Comparison of ENCODE assay signal across 10 cellular contexts in the genomic region with DNA sequence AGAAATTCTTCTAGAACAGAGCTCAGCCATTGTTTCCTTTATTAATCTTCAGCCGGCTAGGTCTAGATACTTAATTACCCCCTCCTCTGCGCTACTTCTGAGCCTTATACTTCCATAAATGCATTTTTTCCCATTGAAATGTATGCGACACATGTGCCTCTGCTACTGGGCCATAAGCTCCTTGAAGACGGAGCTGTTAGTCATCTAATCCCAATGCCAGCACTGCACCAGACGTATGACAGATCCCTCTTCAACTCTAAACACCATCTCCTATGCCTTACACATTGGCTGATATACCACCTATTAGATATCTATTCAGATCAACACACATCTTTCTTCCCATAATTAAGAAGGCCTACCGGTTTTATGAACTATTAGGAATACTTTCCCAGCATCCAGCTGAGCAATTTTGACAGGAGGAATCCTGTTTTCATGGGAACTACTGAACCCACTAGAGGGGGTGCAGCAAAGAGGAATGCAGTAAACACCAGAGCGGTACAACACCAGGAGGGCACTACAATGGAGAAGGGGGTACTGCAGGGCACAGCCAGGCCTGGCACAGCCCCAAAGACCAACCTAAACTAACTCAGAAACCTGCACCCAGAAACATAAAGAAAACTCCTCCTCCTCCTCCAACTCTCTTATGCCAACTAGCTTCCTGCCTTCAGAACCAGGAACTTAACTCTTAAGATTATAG. TPM values are rescaled to one million over a fixed set of nuclear protein-coding genes. Genes with fewer than 3 reads are reported as not detected.
DNase-seq lines count a peak whose midpoint lies in the region; ATAC-seq and FAIRE-seq lines count a peak whose summit lies in the region.
"Had no signal": no experiment of that assay in that cellular context is flagged by ENCODE, and none has a peak within 500 bp of the region (broad histone marks: within the 10 kb centered on the region; RNA-seq: fewer than 3 reads in every experiment).

No MANE protein-coding gene starts in this region.

- H3K4me3 ChIP-seq in BLaER1 (no peak overlapping the region), small intestine (ENCODE audit: low read depth in 1 of 2, low read length in 2 of 2) (no peak overlapping the region)

- peaks cover 100% of the 10 kb centered on the region for H4K20me1 ChIP-seq in BLaER1

- H3K4me1 ChIP-seq in BLaER1 (peaks cover 76% of the 10 kb centered on the region), small intestine (ENCODE audit: control insufficient read depth in 2 of 2, insufficient read depth in 1 of 2, low read depth in 1 of 2, low read length in 1 of 2) (peaks cover 7 to 32% of the 10 kb centered on the region in 2 donors)

- H3K27ac ChIP-seq in BLaER1 (no peak overlapping the region), small intestine (ENCODE audit: low read depth in 1 of 2, low read length in 1 of 2) (peak overlapping the region in 1 of 2 donors; percentile 33)

- peaks cover 0 to 41% of the 10 kb centered on the region in 2 donors for H3K36me3 Mint-ChIP-seq in activated naive CD4-positive, alpha-beta T cell treated with anti-CD3 and anti-CD28 coated beads, Interleukin-2, amount 50 U/mL, for 72 hours
- peaks cover 5% of the 10 kb centered on the region for H3K36me3 Mint-ChIP-seq in memory B cell

- no peak for ATAC-seq in activated naive CD4-positive, alpha-beta T cell treated with anti-CD3 and anti-CD28 coated beads, Interleukin-2, amount 50 U/mL, for 72 hours
- ATAC-seq in memory B cell (ENCODE audit: low read depth) (no peak), HG03025 (IDR thresholded peaks at IDR 0.05; ENCODE audit: low FRiP score, unreplicated experiment) (no peak)

- FAIRE-seq in small intestine (lab: Jason Lieb, UNC), result no peak

- H3K36me3 ChIP-seq in BLaER1 (peaks cover 32% of the 10 kb centered on the region), small intestine (ENCODE audit: control insufficient read depth in 2 of 2, insufficient read depth in 2 of 2, low read length in 2 of 2) (peaks cover 0 to 2% of the 10 kb centered on the region in 2 donors)

- H3K4me2 ChIP-seq in BLaER1, result peak overlapping the region; percentile 27; the same call in 1 of the 2 replicates

- H3K9me3 ChIP-seq in BLaER1 (peaks cover 10% of the 10 kb centered on the region), small intestine (ENCODE audit: control insufficient read depth, low read depth) (no peaks in the 10 kb centered on the region)

- H3K27me3 Mint-ChIP-seq in memory B cell, result no peaks in the 10 kb centered on the region

- peak; percentile 87 for DNase-seq in ELR (ENCODE audit: low read depth)
- DNase-seq in activated naive CD4-positive, alpha-beta T cell treated with anti-CD3 and anti-CD28 coated beads, Interleukin-2, amount 50 U/mL, for 72 hours (ENCODE audit: low spot score in 2 of 2), result no peak
- DNase-seq in memory B cell (ENCODE audit: low spot score in 2 of 2), result no peak
- no peak for DNase-seq in globus pallidus (ENCODE audit: low spot score)
- no peak for DNase-seq in small intestine
- DNase-seq in 8988T, result no peak
- DNase-seq: activated gamma-delta T cell, right cardiac atrium had no signal

- no peaks in the 10 kb centered on the region for H3K9me3 Mint-ChIP-seq in activated naive CD4-positive, alpha-beta T cell treated with anti-CD3 and anti-CD28 coated beads, Interleukin-2, amount 50 U/mL, for 72 hours
- H3K9me3 Mint-ChIP-seq in memory B cell, result no peaks in the 10 kb centered on the region

- 70 to 79% (median 76%) methylated on average over 7 of the region's 7 CpGs for WGBS in small intestine, 3 donors

- no peak overlapping the region for H3K9ac ChIP-seq in BLaER1

- H3K27me3 ChIP-seq in BLaER1, result no peaks in the 10 kb centered on the region
- no peaks in the 10 kb centered on the region for H3K27me3 ChIP-seq in small intestine (ENCODE audit: control insufficient read depth in 2 of 2, insufficient read depth in 2 of 2, low read length in 2 of 2)

- no peak overlapping the region for H3K4me3 Mint-ChIP-seq in memory B cell

- H3K27ac Mint-ChIP-seq in activated naive CD4-positive, alpha-beta T cell treated with anti-CD3 and anti-CD28 coated beads, Interleukin-2, amount 50 U/mL, for 72 hours, result peak overlapping the region; percentile 69 to 75
- H3K27ac Mint-ChIP-seq in memory B cell, result peak overlapping the region; percentile 67

- H3K4me1 Mint-ChIP-seq in memory B cell, result peaks cover 73% of the 10 kb centered on the region

RNA-seq across cellular contexts. Expression of a gene that starts 18.8 kb away (rescaled TPM):
- total RNA-seq in activated naive CD4-positive, alpha-beta T cell treated with anti-CD3 and anti-CD28 coated beads, Interleukin-2, amount 50 U/mL, for 72 hours, result 100 to 1,000 TPM; 122 to 137 TPM
- polyA plus RNA-seq in small intestine, result 100 to 1,000 TPM in 2 of 3 donors, 10 to 100 TPM in 1; 71.4 to 116 (median 114) TPM
